ENCODE assay signal across 7 cellular contexts in the genomic region with DNA sequence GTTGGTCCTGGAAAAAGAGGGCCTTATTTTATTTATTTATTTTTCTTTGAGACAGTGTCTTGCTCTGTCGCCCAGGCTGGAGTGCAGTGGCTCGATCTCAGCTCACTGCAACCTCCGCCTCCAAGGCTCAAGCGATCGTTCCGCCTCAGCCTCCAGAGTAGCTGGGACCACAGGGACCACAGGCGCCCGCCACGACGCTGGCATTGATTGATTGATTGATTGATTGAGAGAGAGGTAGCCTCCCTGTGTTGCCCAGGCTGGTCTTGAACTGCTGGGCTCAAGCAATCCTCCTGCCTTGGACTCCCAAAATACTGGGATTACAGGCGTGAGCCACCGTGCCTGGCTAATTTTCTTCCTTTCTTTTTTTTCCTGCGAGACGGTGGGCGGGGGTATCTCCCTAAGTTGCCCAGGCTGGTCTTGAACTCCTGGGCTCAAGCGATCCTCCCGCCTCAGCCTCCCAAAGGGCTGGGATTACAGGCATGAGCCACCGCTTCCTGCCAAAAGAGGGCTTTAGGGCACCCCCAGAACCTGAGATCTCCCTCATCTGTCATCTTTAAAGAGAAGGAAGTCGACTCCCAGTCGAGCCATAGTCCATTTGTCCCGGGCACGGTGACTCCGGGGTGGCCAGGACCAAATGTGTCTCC. TPM values are rescaled to one million over a fixed set of nuclear protein-coding genes. Genes with fewer than 3 reads are reported as not detected.
DNase-seq lines count a peak whose midpoint lies in the region; ATAC-seq and TF ChIP-seq lines count a peak whose summit lies in the region.
"Not testable (repeated sequence)": the region's sequence is repeated elsewhere in the genome, so short reads cannot be mapped to it uniquely, and the experiment has no call there.

No MANE protein-coding gene starts in this region.

- H3K9ac ChIP-seq in mammary epithelial cell (ENCODE audit: insufficient read depth, low read length) = not testable (repeated sequence)

- H3K4me2 ChIP-seq in mammary epithelial cell (ENCODE audit: insufficient read depth, low read depth, low read length) = peak overlapping the region; percentile 83

- CTCF ChIA-PET in activated CD4-positive, alpha-beta T cell treated with anti-CD3 and anti-CD28 coated beads, Interleukin-2, amount 10 ng/mL, durations not matched to agents 7 days and 5 days (lab: Charles Lee); mammary epithelial cell (lab: Charles Lee; ENCODE audit: low non-redundant PET): not testable (repeated sequence)

- not testable (repeated sequence) for H3K36me3 Mint-ChIP-seq in IgD-negative memory B cell; activated CD4-positive, alpha-beta T cell treated with anti-CD3 and anti-CD28 coated beads, Interleukin-2, amount 10 ng/mL, durations not matched to agents 7 days and 5 days (ENCODE audit: low read depth)

- TF ChIP-seq CTCF in mammary epithelial cell (conservative IDR thresholded peaks at IDR 0.05 in 1 of 2, IDR thresholded peaks at IDR 0.05 in 1 of 2; ENCODE audit: extremely low read depth in 1 of 2, insufficient read depth in 1 of 2, low read depth in 1 of 2, low read length in 2 of 2); gastroesophageal sphincter (IDR thresholded peaks at IDR 0.05); gastrocnemius medialis (IDR thresholded peaks at IDR 0.05 in 4 of 5, conservative IDR thresholded peaks at IDR 0.05 in 1 of 5): not testable (repeated sequence)

- DNase-seq in activated CD4-positive, alpha-beta T cell treated with anti-CD3 and anti-CD28 coated beads, Interleukin-2, amount 10 ng/mL, durations not matched to agents 7 days and 5 days; mammary epithelial cell; gastrocnemius medialis: not testable (repeated sequence)

- H3K36me3 ChIP-seq in mammary epithelial cell (ENCODE audit: insufficient read depth, low read length); gastroesophageal sphincter; mesodermal cell (ENCODE audit: control insufficient read depth, insufficient read depth, low read length); gastrocnemius medialis: not testable (repeated sequence)

- not testable (repeated sequence) for H3K27me3 Mint-ChIP-seq in IgD-negative memory B cell
- peaks cover 16% of the 10 kb centered on the region for H3K27me3 Mint-ChIP-seq in activated CD4-positive, alpha-beta T cell treated with anti-CD3 and anti-CD28 coated beads, Interleukin-2, amount 10 ng/mL, durations not matched to agents 7 days and 5 days

- peaks cover 0 to 14% (median 3%) of the 10 kb centered on the region in 3 donors for H3K4me1 Mint-ChIP-seq in IgD-negative memory B cell
- peaks cover 25% of the 10 kb centered on the region for H3K4me1 Mint-ChIP-seq in activated CD4-positive, alpha-beta T cell treated with anti-CD3 and anti-CD28 coated beads, Interleukin-2, amount 10 ng/mL, durations not matched to agents 7 days and 5 days

- dilution Hi-C loops in mammary epithelial cell (cut with HindIII; ENCODE audit: low sequenced_read_pairs) = not testable (repeated sequence)

- H3K27ac ChIP-seq in mammary epithelial cell (ENCODE audit: insufficient read depth, low read depth, low read length) = not testable (repeated sequence)
- H3K27ac ChIP-seq in gastroesophageal sphincter = peak overlapping the region in 3 of 4 donors; percentile 80 to 83 (median 82)
- H3K27ac ChIP-seq in mesodermal cell (ENCODE audit: low read depth, low read length, severe bottlenecking) = peak overlapping the region; percentile 72
- peak overlapping the region; percentile 78 to 81 (median 78) for H3K27ac ChIP-seq in gastrocnemius medialis

- WGBS in mammary epithelial cell (ENCODE audit: low coverage, missing lambda C conversion rate) = 67% methylated on average over 14 of the region's 23 CpGs
- WGBS in gastroesophageal sphincter (ENCODE audit: low coverage in 1 of 2), 2 donors = 70% methylated on average over 7 of the region's 23 CpGs; no CpG with 5 or more reads in 1 of the 2 donors
- 60 to 74% methylated on average over 13 to 18 of the region's 23 CpGs for WGBS in mesodermal cell (ENCODE audit: insufficient coverage in 2 of 2), 2 experiments

- not testable (repeated sequence) for H4K20me1 ChIP-seq in mammary epithelial cell (ENCODE audit: insufficient read depth, low read length)

- H3K9me3 Mint-ChIP-seq in IgD-negative memory B cell; activated CD4-positive, alpha-beta T cell treated with anti-CD3 and anti-CD28 coated beads, Interleukin-2, amount 10 ng/mL, durations not matched to agents 7 days and 5 days: not testable (repeated sequence)

- TF ChIP-seq POLR2A in gastroesophageal sphincter (IDR thresholded peaks at IDR 0.05); gastrocnemius medialis (IDR thresholded peaks at IDR 0.05): not testable (repeated sequence)

- H3K4me3 ChIP-seq in mammary epithelial cell (replicated peaks in 1 of 3; ENCODE audit: insufficient read depth in 1 of 3, low read depth in 2 of 3, low read length in 3 of 3) (peak overlapping the region; percentile 61 to 83 (median 61)), gastroesophageal sphincter (peak overlapping the region; percentile 77 to 94), mesodermal cell (ENCODE audit: extremely low read depth, insufficient read depth, low read length, poor library complexity, severe bottlenecking) (peak overlapping the region; percentile 67), gastrocnemius medialis (peak overlapping the region; percentile 67 to 93 (median 84))

- intact Hi-C loops in mammary epithelial cell (cut with micrococcal nuclease); gastrocnemius medialis (cut with DNase I; ENCODE audit: low total_unique reads): not testable (repeated sequence)

- peak overlapping the region in 2 of 3 donors; percentile 73 to 96 for H3K27ac Mint-ChIP-seq in IgD-negative memory B cell
- H3K27ac Mint-ChIP-seq in activated CD4-positive, alpha-beta T cell treated with anti-CD3 and anti-CD28 coated beads, Interleukin-2, amount 10 ng/mL, durations not matched to agents 7 days and 5 days = peak overlapping the region; percentile 94

- peak; percentile 5 for ATAC-seq in GM19324 (IDR thresholded peaks at IDR 0.05; ENCODE audit: low FRiP score, unreplicated experiment)
- not testable (repeated sequence) for ATAC-seq in gastroesophageal sphincter, gastrocnemius medialis

- TF ChIP-seq EP300 in gastroesophageal sphincter (IDR thresholded peaks at IDR 0.05) = not testable (repeated sequence)

- H3K4me3 Mint-ChIP-seq in IgD-negative memory B cell = peak overlapping the region; percentile 76 to 98 (median 98)
- peak overlapping the region; percentile 95 for H3K4me3 Mint-ChIP-seq in activated CD4-positive, alpha-beta T cell treated with anti-CD3 and anti-CD28 coated beads, Interleukin-2, amount 10 ng/mL, durations not matched to agents 7 days and 5 days

- H3K27me3 ChIP-seq in mammary epithelial cell (ENCODE audit: insufficient read depth, low read length); gastroesophageal sphincter; gastrocnemius medialis: not testable (repeated sequence)

- POLR2A ChIA-PET in activated CD4-positive, alpha-beta T cell treated with anti-CD3 and anti-CD28 coated beads, Interleukin-2, amount 10 ng/mL, durations not matched to agents 7 days and 5 days (lab: Charles Lee) = not testable (repeated sequence)

- in situ Hi-C loops in mammary epithelial cell (cut with MboI; ENCODE audit: low sequenced_read_pairs in 2 of 2); gastrocnemius medialis (cut with MboI; ENCODE audit: low sequenced_read_pairs in 4 of 4): not testable (repeated sequence)

- peak overlapping the region; percentile 99 for H2AFZ ChIP-seq in mammary epithelial cell (ENCODE audit: low read depth, low read length)

- H3K79me2 ChIP-seq in mammary epithelial cell (ENCODE audit: insufficient read depth, low read length) = peaks cover 10% of the 10 kb centered on the region

- H3K4me1 ChIP-seq in mammary epithelial cell (ENCODE audit: insufficient read depth, low read length); mesodermal cell (ENCODE audit: control insufficient read depth, insufficient read depth, low read length, poor library complexity, severe bottlenecking): not testable (repeated sequence)
- H3K4me1 ChIP-seq in gastroesophageal sphincter (peaks cover 0 to 14% (median 0%) of the 10 kb centered on the region in 3 donors), gastrocnemius medialis (peaks cover 6 to 10% of the 10 kb centered on the region in 2 donors)

- not testable (repeated sequence) for H3K9me3 ChIP-seq in mammary epithelial cell (replicated peaks; ENCODE audit: insufficient read depth, low read length); gastroesophageal sphincter; mesodermal cell (ENCODE audit: control insufficient read depth, low read length); gastrocnemius medialis

- TSS peak; percentile 58 for BruUV-seq in mammary epithelial cell (replicated peaks; lab: Mats Ljungman, UMichigan)

RNA-seq across cellular contexts. Expression of a gene that starts 0.6 kb away (rescaled TPM):
- polyA plus RNA-seq in IgD-negative memory B cell = 0.61 TPM
- 1 to 10 TPM; 2.3 to 3.3 TPM for total RNA-seq in activated CD4-positive, alpha-beta T cell treated with anti-CD3 and anti-CD28 coated beads, Interleukin-2, amount 10 ng/mL, durations not matched to agents 7 days and 5 days
- total RNA-seq in mammary epithelial cell = 1 to 10 TPM; 4.7 to 9.5 TPM
- 4.5 TPM for polyA plus RNA-seq in mammary epithelial cell
- 2.1 TPM for polyA minus RNA-seq in mammary epithelial cell
- total RNA-seq in gastroesophageal sphincter = 1 to 10 TPM; 1.2 to 4.8 (median 3.9) TPM
- 3.3 TPM for polyA plus RNA-seq in mesodermal cell (2013, experiment 1 of 2)
- polyA plus RNA-seq in mesodermal cell (2013, experiment 2 of 2) = 4.7 TPM
- total RNA-seq in gastrocnemius medialis = 1 to 10 TPM in 2 of 4 donors, under 1 TPM in 2; 0.32 to 1.5 (median 1.1) TPM
